17 cellular contexts compared by ENCODE assay signal in the genomic region with DNA sequence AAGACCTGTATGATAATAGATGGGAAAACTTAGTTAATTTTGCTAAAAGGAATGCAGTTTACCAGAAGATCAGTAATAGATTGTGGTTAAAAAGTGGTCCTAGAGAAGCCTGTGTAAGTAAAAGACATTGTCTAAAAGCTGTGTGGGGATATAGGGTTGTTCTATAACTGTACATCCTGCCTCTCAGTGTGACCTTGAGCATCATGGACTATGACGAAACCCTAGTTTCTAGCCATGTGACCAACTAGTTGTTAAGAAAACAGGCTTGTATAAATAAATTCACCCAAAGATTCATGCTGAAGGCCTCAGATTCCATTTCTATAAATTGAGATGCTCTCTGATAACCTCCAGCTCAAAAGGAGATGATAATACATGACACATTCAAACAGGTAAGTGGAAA.
DNase-seq lines count a peak whose midpoint lies in the region; ATAC-seq and TF ChIP-seq lines count a peak whose summit lies in the region.
"Had no signal": no experiment of that assay in that cellular context is flagged by ENCODE, and none has a peak within 500 bp of the region (broad histone marks: within the 10 kb centered on the region; RNA-seq: fewer than 3 reads in every experiment).

No MANE protein-coding gene starts in this region.

- no peak overlapping the region for H3K4me3 Mint-ChIP-seq in activated CD8-positive, alpha-beta T cell treated with anti-CD3 and anti-CD28 coated beads, Interleukin-2, amount 10 ng/mL, durations not matched to agents 7 days and 5 days
- H3K4me3 Mint-ChIP-seq: activated CD4-positive, alpha-beta memory T cell treated with anti-CD3 and anti-CD28 coated beads for 36 hours; brain; T-helper 2 cell treated with Interferon-gamma antibody and Interleukin-4, amounts not matched to agents 5 μg/mL and 100 μg/mL, for 36 hours had no signal

- in situ Hi-C loops in brain microvascular endothelial cell (cut with HindIII; ENCODE audit: low pct_ligation_motif_present, low sequenced_read_pairs): no loop called here

- ATAC-seq in GM19351 (IDR thresholded peaks at IDR 0.05; ENCODE audit: unreplicated experiment) (peak; percentile 67), HG02759 (IDR thresholded peaks at IDR 0.05; ENCODE audit: unreplicated experiment) (peak; percentile 74), HG03469 (IDR thresholded peaks at IDR 0.05; ENCODE audit: unreplicated experiment) (peak; percentile 56)
- no peak for ATAC-seq in activated CD8-positive, alpha-beta T cell treated with anti-CD3 and anti-CD28 coated beads, Interleukin-2, amount 10 ng/mL, durations not matched to agents 7 days and 5 days
- ATAC-seq: K562 had no signal

- no peak overlapping the region for H3K4me3 ChIP-seq in mesenchymal stem cell (ENCODE audit: insufficient read depth in 1 of 2, low read depth in 1 of 2, low read length in 2 of 2)
- H3K4me3 ChIP-seq in brain microvascular endothelial cell (ENCODE audit: low read depth, low read length): no peak overlapping the region
- H3K4me3 ChIP-seq: K562 had no signal

- no peaks in the 10 kb centered on the region for H3K79me1 ChIP-seq in mesenchymal stem cell (replicated peaks; ENCODE audit: low read length, poor library complexity, severe bottlenecking)

- no peak overlapping the region for H3K4me2 ChIP-seq in mesenchymal stem cell (ENCODE audit: low read length, poor library complexity, severe bottlenecking)

- no peaks in the 10 kb centered on the region for H3K36me3 ChIP-seq in mesenchymal stem cell (ENCODE audit: control insufficient read depth in 1 of 2, insufficient read depth in 2 of 2, low read depth in 1 of 2, low read length in 2 of 2)
- H3K36me3 ChIP-seq in brain microvascular endothelial cell (replicated peaks): peaks cover 2% of the 10 kb centered on the region

- POLR2A ChIA-PET in activated CD8-positive, alpha-beta T cell treated with anti-CD3 and anti-CD28 coated beads, Interleukin-2, amount 10 ng/mL, durations not matched to agents 7 days and 5 days (lab: Charles Lee): no interaction called here

- H3K4ac ChIP-seq in mesenchymal stem cell (ENCODE audit: low read depth in 1 of 2, low read length in 2 of 2): no peak overlapping the region

- H3K9me3 Mint-ChIP-seq in activated CD8-positive, alpha-beta T cell treated with anti-CD3 and anti-CD28 coated beads, Interleukin-2, amount 10 ng/mL, durations not matched to agents 7 days and 5 days (ENCODE audit: insufficient read depth): no peaks in the 10 kb centered on the region
- H3K9me3 Mint-ChIP-seq: activated CD4-positive, alpha-beta memory T cell treated with anti-CD3 and anti-CD28 coated beads for 36 hours; brain; T-helper 2 cell treated with Interferon-gamma antibody and Interleukin-4, amounts not matched to agents 5 μg/mL and 100 μg/mL, for 36 hours had no signal

- H2BK120ac ChIP-seq in mesenchymal stem cell (ENCODE audit: low read depth, low read length): no peak overlapping the region

- no peak overlapping the region for H2AK5ac ChIP-seq in mesenchymal stem cell (ENCODE audit: low read length, severe bottlenecking)

- H3K36me3 Mint-ChIP-seq in activated CD8-positive, alpha-beta T cell treated with anti-CD3 and anti-CD28 coated beads, Interleukin-2, amount 10 ng/mL, durations not matched to agents 7 days and 5 days (ENCODE audit: low read depth): peaks cover 28% of the 10 kb centered on the region
- H3K36me3 Mint-ChIP-seq: activated CD4-positive, alpha-beta memory T cell treated with anti-CD3 and anti-CD28 coated beads for 36 hours; brain had no signal

- H3K27me3 Mint-ChIP-seq in activated CD8-positive, alpha-beta T cell treated with anti-CD3 and anti-CD28 coated beads, Interleukin-2, amount 10 ng/mL, durations not matched to agents 7 days and 5 days (ENCODE audit: low read depth): no peaks in the 10 kb centered on the region
- H3K27me3 Mint-ChIP-seq: brain had no signal

- no peak overlapping the region for H3K18ac ChIP-seq in mesenchymal stem cell (ENCODE audit: low read depth in 1 of 2, low read length in 2 of 2)

- no peak overlapping the region for H3K9ac ChIP-seq in mesenchymal stem cell (ENCODE audit: low read length)

- H3K14ac ChIP-seq in mesenchymal stem cell (ENCODE audit: low read length in 2 of 2): no peak overlapping the region

- no peaks in the 10 kb centered on the region for H3K4me1 ChIP-seq in mesenchymal stem cell (ENCODE audit: control insufficient read depth, insufficient read depth, low read depth, low read length)

- CTCF ChIA-PET in activated CD8-positive, alpha-beta T cell treated with anti-CD3 and anti-CD28 coated beads, Interleukin-2, amount 10 ng/mL, durations not matched to agents 7 days and 5 days (lab: Charles Lee): no interaction called here

- TF ChIP-seq CTCF in brain microvascular endothelial cell (IDR thresholded peaks at IDR 0.05; ENCODE audit: low read depth, low read length, missing control alignments): no peak

- WGBS in mesenchymal stem cell: no CpG with 5 or more reads among the region's 1 CpG

- no peak overlapping the region for H2BK5ac ChIP-seq in mesenchymal stem cell (ENCODE audit: low read depth, low read length, poor library complexity, severe bottlenecking)

- no peaks in the 10 kb centered on the region for H3K9me3 ChIP-seq in mesenchymal stem cell (ENCODE audit: control insufficient read depth, low read length)

- peak; percentile 41 for DNase-seq in mesenchymal stem cell
- no peak for DNase-seq in brain microvascular endothelial cell
- no peak for DNase-seq in NCI-H2196 treated with DMSO at 0.1 percent for 48 hours (lab: John Stamatoyannopoulos, UW; ENCODE audit: unreplicated experiment)
- DNase-seq in activated CD8-positive, alpha-beta T cell treated with anti-CD3 and anti-CD28 coated beads, Interleukin-2, amount 10 ng/mL, durations not matched to agents 7 days and 5 days: no peak
- DNase-seq in superior temporal gyrus (ENCODE audit: extremely low spot score): no peak
- DNase-seq: activated CD4-positive, alpha-beta memory T cell treated with anti-CD3 and anti-CD28 coated beads for 36 hours; C1 segment of cervical spinal cord; effector memory CD4-positive, alpha-beta T cell; NCI-H1436; NCI-H510A treated with DMSO at 0.1 percent for 48 hours; RPMI8226 had no signal

- H3K4me1 Mint-ChIP-seq in activated CD8-positive, alpha-beta T cell treated with anti-CD3 and anti-CD28 coated beads, Interleukin-2, amount 10 ng/mL, durations not matched to agents 7 days and 5 days (ENCODE audit: low read depth): no peaks in the 10 kb centered on the region
- H3K4me1 Mint-ChIP-seq: brain had no signal

- H3K27ac Mint-ChIP-seq in activated CD8-positive, alpha-beta T cell treated with anti-CD3 and anti-CD28 coated beads, Interleukin-2, amount 10 ng/mL, durations not matched to agents 7 days and 5 days: no peak overlapping the region
- H3K27ac Mint-ChIP-seq: activated CD4-positive, alpha-beta memory T cell treated with anti-CD3 and anti-CD28 coated beads for 36 hours; brain; T-helper 2 cell treated with Interferon-gamma antibody and Interleukin-4, amounts not matched to agents 5 μg/mL and 100 μg/mL, for 36 hours had no signal

- no peak overlapping the region for H2BK15ac ChIP-seq in mesenchymal stem cell (ENCODE audit: low read depth, poor library complexity, severe bottlenecking)

- no peak overlapping the region for H2AFZ ChIP-seq in mesenchymal stem cell (ENCODE audit: low read depth, low read length)

- H3K27me3 ChIP-seq in mesenchymal stem cell (ENCODE audit: control insufficient read depth in 1 of 2, insufficient read depth in 1 of 2, low read length in 2 of 2) (no peaks in the 10 kb centered on the region), brain microvascular endothelial cell (replicated peaks) (no peaks in the 10 kb centered on the region)

- H2BK12ac ChIP-seq in mesenchymal stem cell (ENCODE audit: low read length in 2 of 2): no peak overlapping the region

- H3K27ac ChIP-seq in mesenchymal stem cell (ENCODE audit: low read length, poor library complexity, severe bottlenecking) (no peak overlapping the region), brain microvascular endothelial cell (no peak overlapping the region)

- H3K23ac ChIP-seq in mesenchymal stem cell (ENCODE audit: low read length in 2 of 2): no peak overlapping the region

- H4K91ac ChIP-seq in mesenchymal stem cell (ENCODE audit: low read length): no peak overlapping the region

- H4K8ac ChIP-seq in mesenchymal stem cell (ENCODE audit: low read length): no peak overlapping the region
